ENCODE assay signal across 8 cellular contexts in the genomic region with DNA sequence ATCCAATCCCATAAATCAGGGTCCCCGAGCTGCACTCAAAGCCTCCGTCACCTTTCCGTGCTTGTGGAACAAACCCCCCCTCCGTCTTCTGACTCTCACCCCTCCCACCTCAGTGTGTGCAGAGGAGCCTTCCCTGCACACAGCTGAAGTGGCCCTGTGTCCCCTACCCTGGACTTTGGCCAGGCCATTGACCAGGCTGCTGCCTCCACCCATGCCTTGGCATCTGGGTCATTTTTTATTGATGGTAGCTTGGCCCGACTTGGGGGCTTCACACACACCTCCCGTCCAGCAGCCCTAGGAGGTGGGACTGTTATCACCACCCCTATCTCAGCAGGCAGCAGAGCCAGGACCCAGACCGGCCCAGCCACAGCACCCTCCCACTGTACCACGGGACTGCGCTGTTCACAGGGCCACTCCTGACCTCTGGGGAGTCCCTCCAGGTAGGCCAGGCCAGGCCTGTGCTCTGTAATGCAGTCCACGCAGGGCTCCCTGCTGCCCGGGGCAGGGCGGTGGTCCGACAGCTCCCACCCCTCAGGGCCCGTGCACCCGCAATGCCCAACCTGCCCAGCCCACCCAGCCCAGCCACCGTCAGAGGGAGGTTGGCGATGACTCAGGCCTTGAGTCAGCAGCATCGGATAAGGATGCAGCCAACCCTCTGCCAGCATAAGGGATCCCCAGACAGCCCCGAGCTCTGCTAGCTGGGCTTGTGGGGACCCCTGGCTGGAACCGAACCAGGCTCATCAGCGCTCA. TPM values are rescaled to one million over a fixed set of nuclear protein-coding genes. Genes with fewer than 3 reads are reported as not detected.
A peak's percentile ranks its signal among the peaks of the same experiment; 100 is the strongest.
DNase-seq lines count a peak whose midpoint lies in the region; ATAC-seq and TF ChIP-seq lines count a peak whose summit lies in the region.

No MANE protein-coding gene starts in this region.

- H3K27me3 Mint-ChIP-seq in immature natural killer cell (ENCODE audit: low read depth in 3 of 3): peaks cover 0 to 6% (median 4%) of the 10 kb centered on the region in 3 donors

- ATAC-seq in GM19035 (IDR thresholded peaks at IDR 0.05; ENCODE audit: unreplicated experiment) (no peak), HG02678 (IDR thresholded peaks at IDR 0.05; ENCODE audit: unreplicated experiment) (no peak)

- POLR2A ChIA-PET in HEK293T (lab: Yijun Ruan, JAX): interaction anchor here (1.3 to 1.9 kb wide), 2 partner anchors 10 to 73 kb away, joined by 3 to 7 read pairs; partner anchors contain the start of gene SIVA1

- CTCF ChIA-PET in HEK293T (lab: Yijun Ruan, JAX): interaction anchor here (0.7 to 1.0 kb wide), 3 partner anchors 10 to 29 kb away, joined by 3 read pairs; no protein-coding TSS in a partner anchor

- no peaks in the 10 kb centered on the region for H3K36me3 ChIP-seq in adrenal gland (replicated peaks in 1 of 2)
- H3K36me3 ChIP-seq in iPS-20b (ENCODE audit: insufficient read depth, low read depth, low read length): no peaks in the 10 kb centered on the region
- no peaks in the 10 kb centered on the region for H3K36me3 ChIP-seq in stomach smooth muscle (ENCODE audit: control insufficient read depth in 2 of 2, insufficient read depth in 2 of 2, low read length in 2 of 2)

- H3K9ac ChIP-seq in iPS-20b (ENCODE audit: low read depth, low read length) (peak overlapping the region; percentile 56; the same call in 1 of the 2 replicates), stomach smooth muscle (ENCODE audit: low read length in 2 of 2) (no peak overlapping the region)

- H3K9me3 Mint-ChIP-seq in immature natural killer cell: no peaks in the 10 kb centered on the region

- H3K9me3 ChIP-seq in adrenal gland (replicated peaks in 1 of 3) (no peaks in the 10 kb centered on the region), iPS-20b (ENCODE audit: insufficient read depth, low read depth, low read length) (no peaks in the 10 kb centered on the region), stomach smooth muscle (ENCODE audit: control insufficient read depth in 2 of 2, low read length in 2 of 2) (no peaks in the 10 kb centered on the region)

- no peaks in the 10 kb centered on the region for H3K36me3 Mint-ChIP-seq in immature natural killer cell

- TF ChIP-seq CTCF in adrenal gland (IDR thresholded peaks at IDR 0.05): no peak

- H3K4me3 ChIP-seq in adrenal gland: peak overlapping the region in 1 of 4 donors; percentile 22
- H3K4me3 ChIP-seq in iPS-20b (ENCODE audit: low read length): no peak overlapping the region
- H3K4me3 ChIP-seq in stomach smooth muscle (ENCODE audit: low read length in 2 of 2): peak overlapping the region in 1 of 2 donors; percentile 49

- intact Hi-C loops in adrenal gland (cut with DNase I): no loop called here

- no peaks in the 10 kb centered on the region for H3K27me3 ChIP-seq in adrenal gland
- H3K27me3 ChIP-seq in iPS-20b (ENCODE audit: insufficient read depth, low read length): no peaks in the 10 kb centered on the region
- H3K27me3 ChIP-seq in stomach smooth muscle (ENCODE audit: control insufficient read depth in 1 of 2, insufficient read depth in 2 of 2, low read length in 2 of 2): no peaks in the 10 kb centered on the region

- H3K27ac ChIP-seq in adrenal gland (peak overlapping the region; percentile 70 to 97 (median 95)), iPS-20b (ENCODE audit: low read length) (no peak overlapping the region), stomach smooth muscle (ENCODE audit: low read length) (peak overlapping the region; percentile 69)

- H3K4me3 Mint-ChIP-seq in immature natural killer cell: peak overlapping the region in 2 of 5 donors; percentile 17 to 49

- peak in 1 of 2 donors; percentile 46 for TF ChIP-seq POLR2A in adrenal gland (IDR thresholded peaks at IDR 0.05)

- peaks cover 6% of the 10 kb centered on the region in 2 donors for H3K4me1 Mint-ChIP-seq in immature natural killer cell

- DNase-seq in HS-5 (ENCODE audit: low read depth) (peak; percentile 49), adrenal gland (peak; percentile 79 to 91 (median 86)), immature natural killer cell (no peak), HEK293T (ENCODE audit: extremely low spot score) (no peak)

- WGBS in adrenal gland, 4 donors: 45 to 63% (median 55%) methylated on average over 8 to 21 of the region's 21 CpGs

- H3K27ac Mint-ChIP-seq in immature natural killer cell: no peak overlapping the region

- H3K4me1 ChIP-seq in adrenal gland (replicated peaks in 1 of 2) (peaks cover 46 to 63% of the 10 kb centered on the region in 2 donors), iPS-20b (ENCODE audit: insufficient read depth, low read length) (peaks cover 39% of the 10 kb centered on the region), stomach smooth muscle (ENCODE audit: control insufficient read depth, insufficient read depth, low read length) (peaks cover 57% of the 10 kb centered on the region)

TF ChIP-seq in HEK293T, 16 proteins besides CTCF, POLR2A, EP300 and RAD21:
- no peak for TF ChIP-seq ELF4 (IDR thresholded peaks at IDR 0.05)
- no peak for TF ChIP-seq SUZ12 (IDR thresholded peaks at IDR 0.05)
- no peak for TF ChIP-seq CTBP1 (IDR thresholded peaks at IDR 0.05; ENCODE audit: borderline replicate concordance)
- no peak for TF ChIP-seq ZNF384 (IDR thresholded peaks at IDR 0.05)
- TF ChIP-seq FOXA1 (IDR thresholded peaks at IDR 0.05): no peak
- no peak for TF ChIP-seq NFRKB (IDR thresholded peaks at IDR 0.05)
- no peak for TF ChIP-seq SP1 (IDR thresholded peaks at IDR 0.05)
- no peak for TF ChIP-seq BHLHE40 (IDR thresholded peaks at IDR 0.05; ENCODE audit: borderline replicate concordance)
- TF ChIP-seq LEF1 (IDR thresholded peaks at IDR 0.05; ENCODE audit: borderline replicate concordance): no peak
- no peak for TF ChIP-seq HDGF (IDR thresholded peaks at IDR 0.05; ENCODE audit: borderline replicate concordance)
- TF ChIP-seq, protein P1, sequence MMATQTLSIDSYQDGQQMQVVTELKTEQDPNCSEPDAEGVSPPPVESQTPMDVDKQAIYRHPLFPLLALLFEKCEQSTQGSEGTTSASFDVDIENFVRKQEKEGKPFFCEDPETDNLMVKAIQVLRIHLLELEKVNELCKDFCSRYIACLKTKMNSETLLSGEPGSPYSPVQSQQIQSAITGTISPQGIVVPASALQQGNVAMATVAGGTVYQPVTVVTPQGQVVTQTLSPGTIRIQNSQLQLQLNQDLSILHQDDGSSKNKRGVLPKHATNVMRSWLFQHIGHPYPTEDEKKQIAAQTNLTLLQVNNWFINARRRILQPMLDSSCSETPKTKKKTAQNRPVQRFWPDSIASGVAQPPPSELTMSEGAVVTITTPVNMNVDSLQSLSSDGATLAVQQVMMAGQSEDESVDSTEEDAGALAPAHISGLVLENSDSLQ (IDR thresholded peaks at IDR 0.05): no peak
- TF ChIP-seq TARDBP (IDR thresholded peaks at IDR 0.05): no peak
- no peak for TF ChIP-seq FOXM1 (IDR thresholded peaks at IDR 0.05; ENCODE audit: borderline replicate concordance)
- no peak for TF ChIP-seq L3MBTL2 (conservative IDR thresholded peaks at IDR 0.05)

RNA-seq across cellular contexts. Expression of gene INF2, which starts 9.2 kb away (rescaled TPM):
- 10 to 100 TPM; 36.8 to 72.9 (median 62.0) TPM for total RNA-seq in adrenal gland
- polyA plus RNA-seq in adrenal gland (100 to 1,000 TPM in 2 of 3 donors, 10 to 100 TPM in 1; 16.3 to 217 (median 117) TPM), immature natural killer cell (1 to 10 TPM in 2 of 3 donors, not detected in 1; 1.5 to 2.5 TPM)

RNA-seq across cellular contexts. Expression of gene ADSS1, which starts 43.8 kb away (rescaled TPM):
- total RNA-seq in adrenal gland: 10 to 100 TPM in 6 of 8 donors, 1 to 10 TPM in 2; 6.9 to 39.1 (median 18.2) TPM
- polyA plus RNA-seq in adrenal gland (10 to 100 TPM in 2 of 3 donors, 1 to 10 TPM in 1; 5.6 to 20.1 (median 16.7) TPM), immature natural killer cell (1 to 10 TPM in 2 of 3 donors, under 1 TPM in 1; 0.43 to 2.4 (median 1.2) TPM)

Comparison
In these comparisons a context has a peak if more than half of its experiments do, and no peak if none do; other contexts are left out.
1. DNase-seq: peak in HS-5 (single experiment) and adrenal gland (7 of 7); none in immature natural killer cell (0 of 3) and HEK293T (single experiment).
2. RNA of gene INF2, which starts 9.2 kb away (polyA plus RNA-seq): 16.3 to 217 TPM in adrenal gland; 1.5 to 2.5 TPM in immature natural killer cell; every median in the first group is over 4 times any median in the second.